In genomic region chr1:209629621-209630382, GRCh38 we compare ENCODE assay signal across 1 cellular context.
TF ChIP-seq lines count a peak whose summit lies in the region.

No MANE protein-coding gene starts in this region.

TF ChIP-seq in GM23338, 12 proteins besides CTCF, POLR2A, EP300 and RAD21 (continued from another document):
- TF ChIP-seq ZNF462 (CRISPR knock-in tag; IDR thresholded peaks at IDR 0.05) (no peak), CREB1 (CRISPR knock-in tag; IDR thresholded peaks at IDR 0.05; ENCODE audit: low read depth) (no peak), ETS1 (IDR thresholded peaks at IDR 0.05) (no peak)
TF ChIP-seq in GM23338: peak in this region for 0.
